ENCODE assay signal across 6 cellular contexts in the genomic region with DNA sequence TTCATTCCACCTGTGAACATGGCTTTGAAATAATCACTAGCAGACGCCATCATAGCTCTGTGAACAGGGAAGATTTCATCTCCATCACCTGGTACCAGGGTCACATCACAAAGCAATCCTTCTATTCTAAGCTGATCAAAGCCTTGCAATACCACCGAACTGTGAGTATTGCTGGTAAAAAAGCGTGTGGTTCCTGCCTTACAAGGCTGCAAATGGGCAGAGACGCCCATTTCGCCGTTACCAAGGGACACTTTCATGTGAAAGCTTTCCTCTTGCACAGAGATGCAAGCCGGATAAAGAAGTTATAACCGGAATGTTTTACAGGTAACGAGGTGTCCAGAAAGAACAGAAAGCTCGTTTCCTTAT. TPM values are rescaled to one million over a fixed set of nuclear protein-coding genes. Genes with fewer than 3 reads are reported as not detected.
DNase-seq lines count a peak whose midpoint lies in the region; ATAC-seq and TF ChIP-seq lines count a peak whose summit lies in the region.

No MANE protein-coding gene starts in this region.

- intact Hi-C loops in gastrocnemius medialis (cut with DNase I; ENCODE audit: low total_unique reads), result loop anchor here (2.0 kb wide), 1 partner anchor 468 kb away; the partner anchor contains the start of gene MTAP

- ATAC-seq in GM19035 (IDR thresholded peaks at IDR 0.05; ENCODE audit: unreplicated experiment), result peak; percentile 24
- peak; percentile 43 for ATAC-seq in effector memory CD8-positive, alpha-beta T cell (replicated peaks)
- ATAC-seq in gastrocnemius medialis, result peak; percentile 22 to 23

- peak overlapping the region; percentile 64 for H3K4me3 ChIP-seq in HL-60 (replicated peaks; ENCODE audit: insufficient read depth, low read length)
- H3K4me3 ChIP-seq in gastrocnemius medialis, result peak overlapping the region; percentile 68 to 96 (median 90)

- in situ Hi-C loops in gastrocnemius medialis (cut with MboI; ENCODE audit: low sequenced_read_pairs in 4 of 4), result loop anchor here in 2 of 4 donors (25.0 kb wide), 1 partner anchor 653 kb away; the partner anchor contains the start of genes CDKN2A (in 2 of the 2) and CDKN2B-AS1 (in 2 of the 2)

- TF ChIP-seq CTCF in HL-60 (IDR thresholded peaks at IDR 0.05; ENCODE audit: insufficient read depth, low read length) (no peak), gastrocnemius medialis (IDR thresholded peaks at IDR 0.05 in 4 of 5, conservative IDR thresholded peaks at IDR 0.05 in 1 of 5) (no peak)

- H3K27me3 Mint-ChIP-seq in effector memory CD8-positive, alpha-beta T cell, result peaks cover 0 to 10% of the 10 kb centered on the region in 2 donors

- no peaks in the 10 kb centered on the region for H3K9me3 Mint-ChIP-seq in effector memory CD8-positive, alpha-beta T cell

- peak overlapping the region; percentile 95 to 97 for H3K27ac Mint-ChIP-seq in effector memory CD8-positive, alpha-beta T cell

- peak overlapping the region; percentile 90 to 91 for H3K4me3 Mint-ChIP-seq in effector memory CD8-positive, alpha-beta T cell

- H3K9me3 ChIP-seq in gastrocnemius medialis, result no peaks in the 10 kb centered on the region

- no peaks in the 10 kb centered on the region for H3K36me3 ChIP-seq in gastrocnemius medialis

- TF ChIP-seq POLR2A in gastrocnemius medialis (IDR thresholded peaks at IDR 0.05), result no peak

- H3K27ac ChIP-seq in HL-60 (replicated peaks), result peak overlapping the region; percentile 96
- H3K27ac ChIP-seq in gastrocnemius medialis, result peak overlapping the region; percentile 87 to 93 (median 92)

- peaks cover 33% of the 10 kb centered on the region for H3K36me3 Mint-ChIP-seq in effector memory CD8-positive, alpha-beta T cell (ENCODE audit: insufficient read depth)

- peaks cover 36 to 58% of the 10 kb centered on the region in 2 donors for H3K4me1 Mint-ChIP-seq in effector memory CD8-positive, alpha-beta T cell (ENCODE audit: low read depth in 2 of 2)

- peaks cover 45 to 48% of the 10 kb centered on the region in 2 donors for H3K4me1 ChIP-seq in gastrocnemius medialis

- no peaks in the 10 kb centered on the region for H3K27me3 ChIP-seq in HL-60 (ENCODE audit: insufficient read depth, poor library complexity, severe bottlenecking)
- H3K27me3 ChIP-seq in gastrocnemius medialis, result no peaks in the 10 kb centered on the region

- no peak for DNase-seq in HL-60 (ENCODE audit: low read depth in 1 of 2, low spot score in 1 of 2)
- no peak for DNase-seq in effector memory CD8-positive, alpha-beta T cell
- DNase-seq in gastrocnemius medialis, result no peak
- no peak for DNase-seq in effector CD4-positive, alpha-beta T cell
- DNase-seq in dedifferentiated amniotic fluid mesenchymal stem cell (ENCODE audit: extremely low spot score), result no peak

RNA-seq across cellular contexts. Expression of gene KLHL9, which starts 0.6 kb away (rescaled TPM):
- 1 to 10 TPM; 5.2 to 8.2 (median 6.5) TPM for total RNA-seq in gastrocnemius medialis

RNA-seq across cellular contexts. Expression of gene IFNA6, which starts 16.1 kb away (rescaled TPM):
- total RNA-seq in gastrocnemius medialis, result not detected

RNA-seq across cellular contexts. Expression of gene IFNA5, which starts 29.5 kb away (rescaled TPM):
- total RNA-seq in gastrocnemius medialis, result not detected

RNA-seq across cellular contexts. Expression of gene IFNA13, which starts 33.3 kb away (rescaled TPM):
- not detected for total RNA-seq in gastrocnemius medialis

RNA-seq across cellular contexts. Expression of gene IFNA2, which starts 50.6 kb away (rescaled TPM):
- total RNA-seq in gastrocnemius medialis, result not detected
